23 cellular contexts compared by ENCODE assay signal in the genomic region with DNA sequence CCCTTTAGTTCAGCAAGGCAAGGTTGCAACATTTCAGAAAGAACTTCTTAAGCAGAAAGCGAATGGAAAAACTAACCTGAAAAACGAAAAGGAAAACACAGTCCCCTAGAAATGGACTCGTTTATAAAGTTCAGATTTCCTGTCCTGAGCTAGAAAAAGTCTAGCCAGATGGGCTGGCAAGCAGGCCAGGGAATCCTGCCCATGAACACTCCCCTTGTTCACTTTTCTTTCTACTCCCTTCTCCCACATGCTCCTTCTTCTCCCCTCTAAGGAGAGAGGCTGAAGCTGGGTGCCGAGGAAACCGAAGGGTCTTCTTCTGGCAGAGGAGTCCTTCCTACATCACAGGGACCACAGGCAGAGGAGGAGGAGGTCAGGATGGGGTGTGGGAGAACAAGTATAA. TPM values are rescaled to one million over a fixed set of nuclear protein-coding genes. Genes with fewer than 3 reads are reported as not detected.
DNase-seq lines count a peak whose midpoint lies in the region; ATAC-seq, FAIRE-seq and TF ChIP-seq lines count a peak whose summit lies in the region.
"Had no signal": no experiment of that assay in that cellular context is flagged by ENCODE, and none has a peak within 500 bp of the region (broad histone marks: within the 10 kb centered on the region; RNA-seq: fewer than 3 reads in every experiment).

No MANE protein-coding gene starts in this region.

- TF ChIP-seq RAD21 in HepG2 (CRISPR knock-in tag; IDR thresholded peaks at IDR 0.05) = no peak

- TF ChIP-seq EP300 in HepG2 (IDR thresholded peaks at IDR 0.05; ENCODE audit: low read depth in 2 of 2, low read length in 2 of 2) (no peak), HepG2 (CRISPR knock-in tag; IDR thresholded peaks at IDR 0.05; ENCODE audit: borderline replicate concordance) (no peak)

- peaks cover 12% of the 10 kb centered on the region for H3K4me1 Mint-ChIP-seq in endothelial cell (ENCODE audit: unreplicated experiment)

- H4K20me1 ChIP-seq in HepG2 (ENCODE audit: insufficient read depth, low read length) = no peaks in the 10 kb centered on the region

- in situ Hi-C loops in HepG2 (cut with HindIII; ENCODE audit: extremely low pct_ligation_motif_present, low pct_unique_long_range_greater_than_20kb) = no loop called here

- CTCF ChIA-PET in HepG2 (lab: Yijun Ruan, JAX; ENCODE audit: low intra/inter-chr PET ratio, low total read pairs) = no interaction called here

- peak overlapping the region; percentile 44 for H3K27ac Mint-ChIP-seq in endothelial cell (ENCODE audit: unreplicated experiment)
- H3K27ac Mint-ChIP-seq: activated CD4-positive, alpha-beta T cell treated with anti-CD3 and anti-CD28 coated beads, Interleukin-2, amount 10 ng/mL, durations not matched to agents 24 days and 14 days; activated T-helper 2 cell treated with anti-CD3 and anti-CD28 coated beads, Interferon-gamma antibody, Interleukin-2, Interleukin-4, amounts not matched to agents 10 μg/mL and 5 μg/mL and 100 μg/mL, durations not matched to agents 14 hours and 24 hours and 36 hours; stimulated activated naive CD8-positive, alpha-beta T cell treated with anti-CD3 and anti-CD28 coated beads, Interleukin-15, amount 100 ng/mL, for 72 hours; T-helper 1 cell treated with Interleukin-12 subunit alpha and Interleukin-12 subunit beta and Interleukin-4 antibody, amounts not matched to agents 30 μg/mL and 1 μg/mL, for 36 hours had no signal

- H3K79me2 ChIP-seq in HepG2 (ENCODE audit: insufficient read depth, low read length) = no peaks in the 10 kb centered on the region

- H3K27ac ChIP-seq in left ventricle myocardium inferior (replicated peaks) (peak overlapping the region; percentile 42), right atrium auricular region (peak overlapping the region in 1 of 2 donors; percentile 43), HepG2 (ENCODE audit: extremely low read length, insufficient read depth, low read length) (no peak overlapping the region), lower lobe of right lung (no peak overlapping the region)
- H3K27ac ChIP-seq: C4-2B, foreskin keratinocyte, HL-60 had no signal

- intact Hi-C loops in left ventricle myocardium inferior (cut with micrococcal nuclease) (no loop called here), posterior vena cava (cut with DNase I) (no loop called here), HepG2 (cut with micrococcal nuclease; ENCODE audit: unreplicated experiment) (no loop called here), lower lobe of right lung (cut with DNase I) (no loop called here)

- H3K27me3 ChIP-seq in left ventricle myocardium inferior (ENCODE audit: low read depth) = no peaks in the 10 kb centered on the region
- no peaks in the 10 kb centered on the region for H3K27me3 ChIP-seq in right atrium auricular region
- peaks cover 1 to 7% of the 10 kb centered on the region in 2 experiments; a peak in 2 of 5 replicates for H3K27me3 ChIP-seq in HepG2 (ENCODE audit: control insufficient read depth in 1 of 2, insufficient read depth in 2 of 2, low read length in 2 of 2)
- H3K27me3 ChIP-seq in lower lobe of right lung (ENCODE audit: low read depth) = no peaks in the 10 kb centered on the region
- H3K27me3 ChIP-seq: foreskin keratinocyte, SJCRH30 had no signal

- H3K9ac ChIP-seq in HepG2 (ENCODE audit: insufficient read depth, low read depth, low read length) = no peak overlapping the region

- ATAC-seq in HepG2 = no peak
- no peak for ATAC-seq in HG03175 (IDR thresholded peaks at IDR 0.05; ENCODE audit: unreplicated experiment)
- ATAC-seq in lower lobe of right lung = no peak
- ATAC-seq: stimulated activated naive CD8-positive, alpha-beta T cell treated with anti-CD3 and anti-CD28 coated beads, Interleukin-15, amount 100 ng/mL, for 72 hours had no signal

- peak overlapping the region; percentile 58 for H3K4me3 Mint-ChIP-seq in endothelial cell (ENCODE audit: unreplicated experiment)
- H3K4me3 Mint-ChIP-seq: activated CD4-positive, alpha-beta T cell treated with anti-CD3 and anti-CD28 coated beads, Interleukin-2, amount 10 ng/mL, durations not matched to agents 24 days and 14 days; stimulated activated naive CD8-positive, alpha-beta T cell treated with anti-CD3 and anti-CD28 coated beads, Interleukin-15, amount 100 ng/mL, for 72 hours; T-helper 1 cell treated with Interleukin-12 subunit alpha and Interleukin-12 subunit beta and Interleukin-4 antibody, amounts not matched to agents 30 μg/mL and 1 μg/mL, for 36 hours had no signal

- 37% methylated on average over 5 of the region's 5 CpGs for WGBS in HepG2 (ENCODE audit: low lambda C conversion rate)

- H3K27me3 Mint-ChIP-seq in endothelial cell (ENCODE audit: unreplicated experiment) = peaks cover 16% of the 10 kb centered on the region

- no TSS peak for BruUV-seq in HepG2 (replicated peaks; lab: Mats Ljungman, UMichigan)

- H3K4me3 ChIP-seq in left ventricle myocardium inferior = no peak overlapping the region
- H3K4me3 ChIP-seq in right atrium auricular region = no peak overlapping the region
- H3K4me3 ChIP-seq in HepG2 (replicated peaks in 1 of 3; ENCODE audit: insufficient read depth in 1 of 3, low read depth in 2 of 3, low read length in 3 of 3) = no peak overlapping the region
- H3K4me3 ChIP-seq in lower lobe of right lung = no peak overlapping the region
- H3K4me3 ChIP-seq: SJCRH30 had no signal

- TF ChIP-seq POLR2A in HepG2 (IDR thresholded peaks at IDR 0.05; ENCODE audit: insufficient read depth in 1 of 2, low read depth in 2 of 2, low read length in 2 of 2) = no peak

- H3K9me3 ChIP-seq in left ventricle myocardium inferior (replicated peaks) (no peaks in the 10 kb centered on the region), right atrium auricular region (no peaks in the 10 kb centered on the region), HepG2 (ENCODE audit: low read length) (no peaks in the 10 kb centered on the region), lower lobe of right lung (no peaks in the 10 kb centered on the region)
- H3K9me3 ChIP-seq: SJCRH30 had no signal

- TF ChIP-seq CTCF in left ventricle myocardium inferior (IDR thresholded peaks at IDR 0.05; ENCODE audit: borderline replicate concordance) (no peak), right atrium auricular region (IDR thresholded peaks at IDR 0.05) (no peak), endothelial cell (IDR thresholded peaks at IDR 0.05; ENCODE audit: unreplicated experiment) (no peak), HepG2 (CRISPR knock-in tag; IDR thresholded peaks at IDR 0.05) (no peak), lower lobe of right lung (IDR thresholded peaks at IDR 0.05) (no peak)

- POLR2A ChIA-PET in HepG2 (lab: Yijun Ruan, JAX) = no interaction called here

- peaks cover 6% of the 10 kb centered on the region for H3K36me3 Mint-ChIP-seq in endothelial cell (ENCODE audit: low read depth, unreplicated experiment)

- DNase-seq in left ventricle myocardium inferior (no peak), right atrium auricular region (ENCODE audit: low spot score) (no peak), endothelial cell (ENCODE audit: low spot score) (no peak), posterior vena cava (ENCODE audit: low spot score) (peak; percentile 80), HepG2 (ENCODE audit: low spot score) (no peak), DMS153 treated with DMSO at 0.1 percent for 48 hours (lab: John Stamatoyannopoulos, UW; ENCODE audit: unreplicated experiment) (no peak), lower lobe of right lung (no peak)
- DNase-seq: activated CD4-positive, alpha-beta T cell treated with anti-CD3 and anti-CD28 coated beads, Interleukin-2, amount 10 ng/mL, durations not matched to agents 24 days and 14 days; Calu3; foreskin keratinocyte; NCI-H1105 treated with DMSO at 0.1 percent for 48 hours; NCI-H2081; NCI-H446 treated with DMSO at 0.1 percent for 48 hours; nucleus accumbens; OCI-M1; SJCRH30; stimulated activated naive CD8-positive, alpha-beta T cell treated with anti-CD3 and anti-CD28 coated beads, Interleukin-15, amount 100 ng/mL, for 72 hours had no signal

- H3K4me1 ChIP-seq in left ventricle myocardium inferior (peaks cover 46% of the 10 kb centered on the region), right atrium auricular region (peaks cover 0 to 38% of the 10 kb centered on the region in 2 donors), HepG2 (ENCODE audit: insufficient read depth, low read length) (peaks cover 29% of the 10 kb centered on the region), lower lobe of right lung (peaks cover 16% of the 10 kb centered on the region)

- no peak for FAIRE-seq in HepG2 (lab: Jason Lieb, UNC)
- FAIRE-seq: islet of Langerhans had no signal

- H3K36me3 ChIP-seq in left ventricle myocardium inferior (no peaks in the 10 kb centered on the region), right atrium auricular region (no peaks in the 10 kb centered on the region), HepG2 (replicated peaks in 1 of 2; ENCODE audit: control insufficient read depth in 1 of 2, insufficient read depth in 2 of 2, low read length in 2 of 2) (no peaks in the 10 kb centered on the region), lower lobe of right lung (no peaks in the 10 kb centered on the region)
- H3K36me3 ChIP-seq: SJCRH30 had no signal

- no peak overlapping the region for H2AFZ ChIP-seq in HepG2 (ENCODE audit: low read length)

- H3K4me2 ChIP-seq in HepG2 (ENCODE audit: low read depth, low read length) = no peak overlapping the region

- H3K9me3 Mint-ChIP-seq in endothelial cell (ENCODE audit: unreplicated experiment) = no peaks in the 10 kb centered on the region
- H3K9me3 Mint-ChIP-seq: activated CD4-positive, alpha-beta T cell treated with anti-CD3 and anti-CD28 coated beads, Interleukin-2, amount 10 ng/mL, durations not matched to agents 24 days and 14 days; activated T-helper 2 cell treated with anti-CD3 and anti-CD28 coated beads, Interferon-gamma antibody, Interleukin-2, Interleukin-4, amounts not matched to agents 10 μg/mL and 5 μg/mL and 100 μg/mL, durations not matched to agents 14 hours and 24 hours and 36 hours; stimulated activated naive CD8-positive, alpha-beta T cell treated with anti-CD3 and anti-CD28 coated beads, Interleukin-15, amount 100 ng/mL, for 72 hours; T-helper 1 cell treated with Interleukin-12 subunit alpha and Interleukin-12 subunit beta and Interleukin-4 antibody, amounts not matched to agents 30 μg/mL and 1 μg/mL, for 36 hours had no signal

RNA-seq across cellular contexts. Expression of a gene that starts 27.1 kb away (rescaled TPM):
- total RNA-seq in left ventricle myocardium inferior = 26.5 TPM
- total RNA-seq in right atrium auricular region = 100 to 1,000 TPM in 1 of 2 donors, 10 to 100 TPM in 1; 32.1 to 102 TPM
- 1.9 TPM for total RNA-seq in endothelial cell (ENCODE audit: unreplicated experiment)
- total RNA-seq in posterior vena cava = 100 to 1,000 TPM; 141 to 168 TPM
- 0.18 and 0.20 TPM in 2 replicates for total RNA-seq in HepG2 (2016; rRNA removed; fragmentation: Illumina TruSeq; extraction: Trizol)
- total RNA-seq in HepG2 (2016; cell fraction: cytosol; rRNA removed; fragmentation: Illumina TruSeq; extraction: Trizol; ENCODE audit: low read depth) = 0.09 TPM in 1 of 2 replicates, not detected in the other
- 0.10 and 0.41 TPM in 2 replicates for total RNA-seq in HepG2 (2016; cell fraction: insoluble cytoplasmic fraction; rRNA removed; fragmentation: Illumina TruSeq; extraction: Trizol)
- 0.06 TPM in 1 of 2 replicates, not detected in the other for total RNA-seq in HepG2 (2016; cell fraction: membrane; rRNA removed; fragmentation: Illumina TruSeq; extraction: Trizol)
- total RNA-seq in HepG2 (2016; cell fraction: nucleus; rRNA removed; fragmentation: Illumina TruSeq; extraction: Trizol) = 0.28 and 0.84 TPM in 2 replicates
- 0.41 and 0.46 TPM in 2 replicates for polyA plus RNA-seq in HepG2 (2011; rRNA removed)
- polyA plus RNA-seq in HepG2 (2011; cell fraction: cytosol; rRNA removed) = 0.32 and 0.35 TPM in 2 replicates
- 1.4 and 1.5 TPM in 2 replicates for polyA plus RNA-seq in HepG2 (2011; cell fraction: nucleus; rRNA removed)
- 0.27 and 0.68 TPM in 2 replicates for polyA plus RNA-seq in HepG2 (2012)
- polyA plus RNA-seq in HepG2 (2016; cell fraction: cytosol; fragmentation: Illumina TruSeq; extraction: Trizol; ENCODE audit: low read depth) = 0.06 TPM in 1 of 2 replicates, not detected in the other
- 0.12 and 0.17 TPM in 2 replicates for polyA plus RNA-seq in HepG2 (2016; cell fraction: insoluble cytoplasmic fraction; fragmentation: Illumina TruSeq; extraction: Trizol; ENCODE audit: low read depth)
- polyA plus RNA-seq in HepG2 (2016; cell fraction: membrane; fragmentation: Illumina TruSeq; extraction: Trizol; ENCODE audit: low read depth) = 0.07 and 0.09 TPM in 2 replicates
- polyA plus RNA-seq in HepG2 (2016; cell fraction: nucleus; fragmentation: Illumina TruSeq; extraction: Trizol; ENCODE audit: insufficient read depth, low read depth) = 0.64 and 0.72 TPM in 2 replicates
- 0.44 and 1.1 TPM in 2 replicates for polyA minus RNA-seq in HepG2 (2011; rRNA and poly(A)+ RNA removed; ENCODE audit: low replicate concordance)
- polyA minus RNA-seq in HepG2 (2011; cell fraction: cytosol; rRNA and poly(A)+ RNA removed) = 0.35 and 0.89 TPM in 2 replicates
- polyA minus RNA-seq in HepG2 (2011; cell fraction: nucleus; rRNA and poly(A)+ RNA removed) = 0.52 and 0.99 TPM in 2 replicates
- 39.5 TPM for total RNA-seq in lower lobe of right lung
